1 cellular context compared by ENCODE assay signal in the genomic region with DNA sequence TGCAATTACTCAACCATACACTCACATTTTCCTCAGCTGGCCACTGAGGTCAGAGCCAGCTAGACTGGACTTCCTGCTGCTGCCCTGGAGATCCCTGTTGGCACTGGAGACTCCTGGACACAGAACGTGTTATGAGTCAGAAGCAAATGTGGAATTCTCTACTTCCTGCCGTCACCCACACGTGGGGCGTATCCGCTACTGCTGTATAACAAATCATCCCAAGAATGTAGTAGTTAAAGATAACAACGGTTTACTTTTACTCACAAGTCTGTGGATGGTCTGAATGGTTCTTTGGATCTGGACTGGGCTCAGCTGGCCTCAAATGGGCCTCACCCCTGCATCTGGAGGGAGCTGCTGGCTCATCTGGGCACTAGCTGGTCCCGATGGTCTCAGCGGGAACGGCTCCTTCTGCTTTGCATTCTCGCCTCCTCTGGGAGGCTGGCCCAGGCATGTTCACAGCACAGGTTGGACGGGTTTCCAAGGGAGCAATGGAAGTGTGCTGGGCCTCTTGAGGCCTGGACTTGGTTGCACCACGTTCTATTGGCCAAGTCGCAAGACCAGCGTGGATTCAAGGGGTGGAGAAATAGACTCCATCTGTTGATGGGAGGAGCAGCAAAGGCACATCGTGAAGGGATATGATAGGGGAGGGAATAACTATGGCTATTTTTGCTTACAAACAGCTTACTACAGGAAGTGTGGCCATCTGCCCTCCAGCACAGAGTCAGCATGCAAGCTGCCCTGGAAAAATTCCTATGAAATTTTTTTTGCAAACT.
TF ChIP-seq lines count a peak whose summit lies in the region.

No MANE protein-coding gene starts in this region.

TF ChIP-seq in HepG2, 621 proteins besides CTCF, POLR2A, EP300 and RAD21 (continued from another document and continues in another):
- TF ChIP-seq, protein P1, sequence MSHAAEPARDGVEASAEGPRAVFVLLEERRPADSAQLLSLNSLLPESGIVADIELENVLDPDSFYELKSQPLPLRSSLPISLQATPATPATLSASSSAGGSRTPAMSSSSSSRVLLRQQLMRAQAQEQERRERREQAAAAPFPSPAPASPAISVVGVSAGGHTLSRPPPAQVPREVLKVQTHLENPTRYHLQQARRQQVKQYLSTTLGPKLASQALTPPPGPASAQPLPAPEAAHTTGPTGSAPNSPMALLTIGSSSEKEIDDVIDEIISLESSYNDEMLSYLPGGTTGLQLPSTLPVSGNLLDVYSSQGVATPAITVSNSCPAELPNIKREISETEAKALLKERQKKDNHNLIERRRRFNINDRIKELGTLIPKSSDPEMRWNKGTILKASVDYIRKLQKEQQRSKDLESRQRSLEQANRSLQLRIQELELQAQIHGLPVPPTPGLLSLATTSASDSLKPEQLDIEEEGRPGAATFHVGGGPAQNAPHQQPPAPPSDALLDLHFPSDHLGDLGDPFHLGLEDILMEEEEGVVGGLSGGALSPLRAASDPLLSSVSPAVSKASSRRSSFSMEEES (CRISPR knock-in tag; IDR thresholded peaks at IDR 0.05), result no peak
- TF ChIP-seq ZNF598 (CRISPR knock-in tag; IDR thresholded peaks at IDR 0.05; ENCODE audit: borderline replicate concordance) (0 out of 2 replicates have a peak, but pooled peaks have one; percentile 40), CBFB (CRISPR knock-in tag; IDR thresholded peaks at IDR 0.05) (peak; percentile 41; the same call in 1 of the 2 replicates), SALL1 (CRISPR knock-in tag; IDR thresholded peaks at IDR 0.05) (peak; percentile 23; the same call in 1 of the 2 replicates), ZSCAN25 (CRISPR knock-in tag; IDR thresholded peaks at IDR 0.05) (peak; percentile 72), REL (CRISPR knock-in tag; conservative IDR thresholded peaks at IDR 0.05) (0 out of 2 replicates have a peak, but pooled peaks have one; percentile 46), TBX3 (IDR thresholded peaks at IDR 0.05; ENCODE audit: borderline replicate concordance) (0 out of 2 replicates have a peak, but pooled peaks have one; percentile 6), KAT7 (CRISPR knock-in tag; IDR thresholded peaks at IDR 0.05; ENCODE audit: borderline replicate concordance) (no peak), ZNF605 (CRISPR knock-in tag; IDR thresholded peaks at IDR 0.05) (0 out of 2 replicates have a peak, but pooled peaks have one; percentile 22), TP53 (CRISPR knock-in tag; conservative IDR thresholded peaks at IDR 0.05) (0 out of 2 replicates have a peak, but pooled peaks have one; percentile 8), ZBTB38 (CRISPR knock-in tag; IDR thresholded peaks at IDR 0.05) (peak; percentile 96), ZNF343 (CRISPR knock-in tag; IDR thresholded peaks at IDR 0.05) (no peak), WIZ (CRISPR knock-in tag; IDR thresholded peaks at IDR 0.05) (peak; percentile 80; the same call in 1 of the 2 replicates), TRIM24 (CRISPR knock-in tag; IDR thresholded peaks at IDR 0.05) (0 out of 2 replicates have a peak, but pooled peaks have one; percentile 15), FOXK1 (CRISPR knock-in tag; IDR thresholded peaks at IDR 0.05; ENCODE audit: borderline replicate concordance, low read depth) (0 out of 2 replicates have a peak, but pooled peaks have one; percentile 29), ZNF547 (CRISPR knock-in tag; IDR thresholded peaks at IDR 0.05) (peak; percentile 45; the same call in 1 of the 2 replicates), ZBTB21 (CRISPR knock-in tag; IDR thresholded peaks at IDR 0.05) (0 out of 2 replicates have a peak, but pooled peaks have one; percentile 38), EED (CRISPR knock-in tag; IDR thresholded peaks at IDR 0.05) (no peak), ELF3 (CRISPR knock-in tag; IDR thresholded peaks at IDR 0.05) (peak; percentile 46; the same call in 1 of the 2 replicates), ZMYM2 (CRISPR knock-in tag; IDR thresholded peaks at IDR 0.05) (peak; percentile 83; the same call in 1 of the 2 replicates), CBX5 (CRISPR knock-in tag; IDR thresholded peaks at IDR 0.05; ENCODE audit: borderline replicate concordance) (peak; percentile 28; the same call in 1 of the 2 replicates), ZFY (CRISPR knock-in tag; IDR thresholded peaks at IDR 0.05) (peak; percentile 26; the same call in 1 of the 2 replicates), TEAD3 (CRISPR knock-in tag; optimal IDR thresholded peaks at IDR 0.05; ENCODE audit: borderline replicate concordance) (peak; percentile 75), MYC (CRISPR knock-in tag; IDR thresholded peaks at IDR 0.05; ENCODE audit: borderline replicate concordance) (peak; percentile 43), ZFP90 (CRISPR knock-in tag; IDR thresholded peaks at IDR 0.05; ENCODE audit: borderline replicate concordance) (0 out of 2 replicates have a peak, but pooled peaks have one; percentile 10), ZNF7 (CRISPR knock-in tag; IDR thresholded peaks at IDR 0.05) (0 out of 2 replicates have a peak, but pooled peaks have one; percentile 7)
- TF ChIP-seq, protein P2, sequence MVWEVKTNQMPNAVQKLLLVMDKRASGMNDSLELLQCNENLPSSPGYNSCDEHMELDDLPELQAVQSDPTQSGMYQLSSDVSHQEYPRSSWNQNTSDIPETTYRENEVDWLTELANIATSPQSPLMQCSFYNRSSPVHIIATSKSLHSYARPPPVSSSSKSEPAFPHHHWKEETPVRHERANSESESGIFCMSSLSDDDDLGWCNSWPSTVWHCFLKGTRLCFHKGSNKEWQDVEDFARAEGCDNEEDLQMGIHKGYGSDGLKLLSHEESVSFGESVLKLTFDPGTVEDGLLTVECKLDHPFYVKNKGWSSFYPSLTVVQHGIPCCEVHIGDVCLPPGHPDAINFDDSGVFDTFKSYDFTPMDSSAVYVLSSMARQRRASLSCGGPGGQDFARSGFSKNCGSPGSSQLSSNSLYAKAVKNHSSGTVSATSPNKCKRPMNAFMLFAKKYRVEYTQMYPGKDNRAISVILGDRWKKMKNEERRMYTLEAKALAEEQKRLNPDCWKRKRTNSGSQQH (CRISPR knock-in tag; IDR thresholded peaks at IDR 0.05; ENCODE audit: low read depth), result 0 out of 2 replicates have a peak, but pooled peaks have one; percentile 20
- TF ChIP-seq, protein P3, sequence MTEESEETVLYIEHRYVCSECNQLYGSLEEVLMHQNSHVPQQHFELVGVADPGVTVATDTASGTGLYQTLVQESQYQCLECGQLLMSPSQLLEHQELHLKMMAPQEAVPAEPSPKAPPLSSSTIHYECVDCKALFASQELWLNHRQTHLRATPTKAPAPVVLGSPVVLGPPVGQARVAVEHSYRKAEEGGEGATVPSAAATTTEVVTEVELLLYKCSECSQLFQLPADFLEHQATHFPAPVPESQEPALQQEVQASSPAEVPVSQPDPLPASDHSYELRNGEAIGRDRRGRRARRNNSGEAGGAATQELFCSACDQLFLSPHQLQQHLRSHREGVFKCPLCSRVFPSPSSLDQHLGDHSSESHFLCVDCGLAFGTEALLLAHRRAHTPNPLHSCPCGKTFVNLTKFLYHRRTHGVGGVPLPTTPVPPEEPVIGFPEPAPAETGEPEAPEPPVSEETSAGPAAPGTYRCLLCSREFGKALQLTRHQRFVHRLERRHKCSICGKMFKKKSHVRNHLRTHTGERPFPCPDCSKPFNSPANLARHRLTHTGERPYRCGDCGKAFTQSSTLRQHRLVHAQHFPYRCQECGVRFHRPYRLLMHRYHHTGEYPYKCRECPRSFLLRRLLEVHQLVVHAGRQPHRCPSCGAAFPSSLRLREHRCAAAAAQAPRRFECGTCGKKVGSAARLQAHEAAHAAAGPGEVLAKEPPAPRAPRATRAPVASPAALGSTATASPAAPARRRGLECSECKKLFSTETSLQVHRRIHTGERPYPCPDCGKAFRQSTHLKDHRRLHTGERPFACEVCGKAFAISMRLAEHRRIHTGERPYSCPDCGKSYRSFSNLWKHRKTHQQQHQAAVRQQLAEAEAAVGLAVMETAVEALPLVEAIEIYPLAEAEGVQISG (CRISPR knock-in tag; IDR thresholded peaks at IDR 0.05), result 0 out of 2 replicates have a peak, but pooled peaks have one; percentile 34
- TF ChIP-seq, protein P4, sequence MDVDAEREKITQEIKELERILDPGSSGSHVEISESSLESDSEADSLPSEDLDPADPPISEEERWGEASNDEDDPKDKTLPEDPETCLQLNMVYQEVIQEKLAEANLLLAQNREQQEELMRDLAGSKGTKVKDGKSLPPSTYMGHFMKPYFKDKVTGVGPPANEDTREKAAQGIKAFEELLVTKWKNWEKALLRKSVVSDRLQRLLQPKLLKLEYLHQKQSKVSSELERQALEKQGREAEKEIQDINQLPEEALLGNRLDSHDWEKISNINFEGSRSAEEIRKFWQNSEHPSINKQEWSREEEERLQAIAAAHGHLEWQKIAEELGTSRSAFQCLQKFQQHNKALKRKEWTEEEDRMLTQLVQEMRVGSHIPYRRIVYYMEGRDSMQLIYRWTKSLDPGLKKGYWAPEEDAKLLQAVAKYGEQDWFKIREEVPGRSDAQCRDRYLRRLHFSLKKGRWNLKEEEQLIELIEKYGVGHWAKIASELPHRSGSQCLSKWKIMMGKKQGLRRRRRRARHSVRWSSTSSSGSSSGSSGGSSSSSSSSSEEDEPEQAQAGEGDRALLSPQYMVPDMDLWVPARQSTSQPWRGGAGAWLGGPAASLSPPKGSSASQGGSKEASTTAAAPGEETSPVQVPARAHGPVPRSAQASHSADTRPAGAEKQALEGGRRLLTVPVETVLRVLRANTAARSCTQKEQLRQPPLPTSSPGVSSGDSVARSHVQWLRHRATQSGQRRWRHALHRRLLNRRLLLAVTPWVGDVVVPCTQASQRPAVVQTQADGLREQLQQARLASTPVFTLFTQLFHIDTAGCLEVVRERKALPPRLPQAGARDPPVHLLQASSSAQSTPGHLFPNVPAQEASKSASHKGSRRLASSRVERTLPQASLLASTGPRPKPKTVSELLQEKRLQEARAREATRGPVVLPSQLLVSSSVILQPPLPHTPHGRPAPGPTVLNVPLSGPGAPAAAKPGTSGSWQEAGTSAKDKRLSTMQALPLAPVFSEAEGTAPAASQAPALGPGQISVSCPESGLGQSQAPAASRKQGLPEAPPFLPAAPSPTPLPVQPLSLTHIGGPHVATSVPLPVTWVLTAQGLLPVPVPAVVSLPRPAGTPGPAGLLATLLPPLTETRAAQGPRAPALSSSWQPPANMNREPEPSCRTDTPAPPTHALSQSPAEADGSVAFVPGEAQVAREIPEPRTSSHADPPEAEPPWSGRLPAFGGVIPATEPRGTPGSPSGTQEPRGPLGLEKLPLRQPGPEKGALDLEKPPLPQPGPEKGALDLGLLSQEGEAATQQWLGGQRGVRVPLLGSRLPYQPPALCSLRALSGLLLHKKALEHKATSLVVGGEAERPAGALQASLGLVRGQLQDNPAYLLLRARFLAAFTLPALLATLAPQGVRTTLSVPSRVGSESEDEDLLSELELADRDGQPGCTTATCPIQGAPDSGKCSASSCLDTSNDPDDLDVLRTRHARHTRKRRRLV (CRISPR knock-in tag; IDR thresholded peaks at IDR 0.05), result no peak
- TF ChIP-seq, protein P5, sequence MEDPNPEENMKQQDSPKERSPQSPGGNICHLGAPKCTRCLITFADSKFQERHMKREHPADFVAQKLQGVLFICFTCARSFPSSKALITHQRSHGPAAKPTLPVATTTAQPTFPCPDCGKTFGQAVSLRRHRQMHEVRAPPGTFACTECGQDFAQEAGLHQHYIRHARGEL (CRISPR knock-in tag; IDR thresholded peaks at IDR 0.05), result no peak
- TF ChIP-seq, protein P6, sequence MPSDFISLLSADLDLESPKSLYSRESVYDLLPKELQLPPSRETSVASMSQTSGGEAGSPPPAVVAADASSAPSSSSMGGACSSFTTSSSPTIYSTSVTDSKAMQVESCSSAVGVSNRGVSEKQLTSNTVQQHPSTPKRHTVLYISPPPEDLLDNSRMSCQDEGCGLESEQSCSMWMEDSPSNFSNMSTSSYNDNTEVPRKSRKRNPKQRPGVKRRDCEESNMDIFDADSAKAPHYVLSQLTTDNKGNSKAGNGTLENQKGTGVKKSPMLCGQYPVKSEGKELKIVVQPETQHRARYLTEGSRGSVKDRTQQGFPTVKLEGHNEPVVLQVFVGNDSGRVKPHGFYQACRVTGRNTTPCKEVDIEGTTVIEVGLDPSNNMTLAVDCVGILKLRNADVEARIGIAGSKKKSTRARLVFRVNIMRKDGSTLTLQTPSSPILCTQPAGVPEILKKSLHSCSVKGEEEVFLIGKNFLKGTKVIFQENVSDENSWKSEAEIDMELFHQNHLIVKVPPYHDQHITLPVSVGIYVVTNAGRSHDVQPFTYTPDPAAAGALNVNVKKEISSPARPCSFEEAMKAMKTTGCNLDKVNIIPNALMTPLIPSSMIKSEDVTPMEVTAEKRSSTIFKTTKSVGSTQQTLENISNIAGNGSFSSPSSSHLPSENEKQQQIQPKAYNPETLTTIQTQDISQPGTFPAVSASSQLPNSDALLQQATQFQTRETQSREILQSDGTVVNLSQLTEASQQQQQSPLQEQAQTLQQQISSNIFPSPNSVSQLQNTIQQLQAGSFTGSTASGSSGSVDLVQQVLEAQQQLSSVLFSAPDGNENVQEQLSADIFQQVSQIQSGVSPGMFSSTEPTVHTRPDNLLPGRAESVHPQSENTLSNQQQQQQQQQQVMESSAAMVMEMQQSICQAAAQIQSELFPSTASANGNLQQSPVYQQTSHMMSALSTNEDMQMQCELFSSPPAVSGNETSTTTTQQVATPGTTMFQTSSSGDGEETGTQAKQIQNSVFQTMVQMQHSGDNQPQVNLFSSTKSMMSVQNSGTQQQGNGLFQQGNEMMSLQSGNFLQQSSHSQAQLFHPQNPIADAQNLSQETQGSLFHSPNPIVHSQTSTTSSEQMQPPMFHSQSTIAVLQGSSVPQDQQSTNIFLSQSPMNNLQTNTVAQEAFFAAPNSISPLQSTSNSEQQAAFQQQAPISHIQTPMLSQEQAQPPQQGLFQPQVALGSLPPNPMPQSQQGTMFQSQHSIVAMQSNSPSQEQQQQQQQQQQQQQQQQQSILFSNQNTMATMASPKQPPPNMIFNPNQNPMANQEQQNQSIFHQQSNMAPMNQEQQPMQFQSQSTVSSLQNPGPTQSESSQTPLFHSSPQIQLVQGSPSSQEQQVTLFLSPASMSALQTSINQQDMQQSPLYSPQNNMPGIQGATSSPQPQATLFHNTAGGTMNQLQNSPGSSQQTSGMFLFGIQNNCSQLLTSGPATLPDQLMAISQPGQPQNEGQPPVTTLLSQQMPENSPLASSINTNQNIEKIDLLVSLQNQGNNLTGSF (CRISPR knock-in tag; IDR thresholded peaks at IDR 0.05), result 0 out of 2 replicates have a peak, but pooled peaks have one; percentile 27
- TF ChIP-seq, protein P7, sequence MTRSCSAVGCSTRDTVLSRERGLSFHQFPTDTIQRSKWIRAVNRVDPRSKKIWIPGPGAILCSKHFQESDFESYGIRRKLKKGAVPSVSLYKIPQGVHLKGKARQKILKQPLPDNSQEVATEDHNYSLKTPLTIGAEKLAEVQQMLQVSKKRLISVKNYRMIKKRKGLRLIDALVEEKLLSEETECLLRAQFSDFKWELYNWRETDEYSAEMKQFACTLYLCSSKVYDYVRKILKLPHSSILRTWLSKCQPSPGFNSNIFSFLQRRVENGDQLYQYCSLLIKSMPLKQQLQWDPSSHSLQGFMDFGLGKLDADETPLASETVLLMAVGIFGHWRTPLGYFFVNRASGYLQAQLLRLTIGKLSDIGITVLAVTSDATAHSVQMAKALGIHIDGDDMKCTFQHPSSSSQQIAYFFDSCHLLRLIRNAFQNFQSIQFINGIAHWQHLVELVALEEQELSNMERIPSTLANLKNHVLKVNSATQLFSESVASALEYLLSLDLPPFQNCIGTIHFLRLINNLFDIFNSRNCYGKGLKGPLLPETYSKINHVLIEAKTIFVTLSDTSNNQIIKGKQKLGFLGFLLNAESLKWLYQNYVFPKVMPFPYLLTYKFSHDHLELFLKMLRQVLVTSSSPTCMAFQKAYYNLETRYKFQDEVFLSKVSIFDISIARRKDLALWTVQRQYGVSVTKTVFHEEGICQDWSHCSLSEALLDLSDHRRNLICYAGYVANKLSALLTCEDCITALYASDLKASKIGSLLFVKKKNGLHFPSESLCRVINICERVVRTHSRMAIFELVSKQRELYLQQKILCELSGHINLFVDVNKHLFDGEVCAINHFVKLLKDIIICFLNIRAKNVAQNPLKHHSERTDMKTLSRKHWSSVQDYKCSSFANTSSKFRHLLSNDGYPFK (CRISPR knock-in tag; IDR thresholded peaks at IDR 0.05; ENCODE audit: borderline replicate concordance), result 0 out of 2 replicates have a peak, but pooled peaks have one; percentile 1
